1 cellular context compared by ENCODE assay signal in genomic region chrX:97159916-97160800, GRCh38.
TF ChIP-seq lines count a peak whose summit lies in the region.

No MANE protein-coding gene starts in this region.

TF ChIP-seq in GM23338, 12 proteins besides CTCF, POLR2A, EP300 and RAD21 (continued from another document):
- TF ChIP-seq EZH2 (IDR thresholded peaks at IDR 0.05; ENCODE audit: low read depth, unreplicated experiment) (no peak), POLR2AphosphoS5 (IDR thresholded peaks at IDR 0.05; ENCODE audit: low read depth) (no peak), REST (IDR thresholded peaks at IDR 0.05; ENCODE audit: unreplicated experiment) (no peak), STAT1 (IDR thresholded peaks at IDR 0.05; ENCODE audit: unreplicated experiment) (no peak), ZNF331 (CRISPR knock-in tag; IDR thresholded peaks at IDR 0.05; ENCODE audit: low read depth) (no peak), CREB1 (CRISPR knock-in tag; IDR thresholded peaks at IDR 0.05; ENCODE audit: low read depth) (no peak)
TF ChIP-seq in GM23338: peak in this region for 0.
